28 cellular contexts compared by ENCODE assay signal in the genomic region with DNA sequence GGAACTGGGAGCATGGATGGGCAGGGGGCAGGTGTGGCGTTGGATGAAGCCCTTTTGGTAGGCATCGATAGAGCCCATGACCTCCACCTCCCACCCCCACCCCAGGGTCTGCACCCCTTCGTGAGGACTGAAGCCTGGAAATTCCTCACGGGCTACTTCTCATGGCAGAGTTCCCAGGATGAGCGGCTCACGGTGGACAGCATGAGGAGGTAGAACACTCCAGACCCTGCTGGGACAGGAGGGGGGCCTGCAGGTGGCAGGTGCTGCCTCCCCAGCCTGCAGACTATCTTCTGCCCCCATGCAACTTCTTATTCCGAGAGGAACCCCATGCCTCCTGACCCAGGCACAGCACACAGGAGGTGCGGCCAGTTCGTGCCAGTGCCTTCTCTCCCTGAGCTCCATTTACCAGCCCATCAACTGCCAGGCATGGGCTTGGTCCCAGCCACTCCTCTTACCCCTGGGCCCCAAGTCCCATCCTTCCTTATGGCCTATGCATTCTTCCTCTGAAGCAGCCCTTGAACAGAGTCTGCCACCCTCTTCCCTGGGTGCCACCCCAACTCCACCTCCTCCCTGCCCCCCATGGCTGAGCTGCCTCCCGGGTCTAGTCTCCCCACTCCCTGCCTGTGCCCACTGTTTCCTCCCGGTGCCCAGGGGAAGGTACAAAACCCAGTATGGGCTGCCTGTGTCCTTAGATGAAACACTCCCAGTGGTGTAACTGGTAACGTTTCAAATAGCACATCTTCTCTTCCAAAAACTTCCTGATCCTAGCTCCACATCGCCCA. TPM values are rescaled to one million over a fixed set of nuclear protein-coding genes. Genes with fewer than 3 reads are reported as not detected.
"Had no signal": no experiment of that assay in that cellular context is flagged by ENCODE, and none has a peak within 500 bp of the region (broad histone marks: within the 10 kb centered on the region; RNA-seq: fewer than 3 reads in every experiment).

No MANE protein-coding gene starts in this region.

- H3K36me3 Mint-ChIP-seq: memory B cell; natural killer cell treated with Interleukin-12 subunit alpha and Interleukin-12 subunit beta and Interleukin-15 and Interleukin-18, amount 100 ng/mL, for 72 hours; neural progenitor cell; stimulated activated naive B cell treated with anti-CD40 and anti-IgM and Interleukin-4, amounts not matched to agents 10 μg/mL and 1 μg/mL and 100 μg/mL, for 72 hours had no signal

- H3K4me1 Mint-ChIP-seq: memory B cell; stimulated activated naive CD8-positive, alpha-beta T cell treated with anti-CD3 and anti-CD28 coated beads, Interleukin-15, amount 100 ng/mL, for 72 hours had no signal

- H3K27ac Mint-ChIP-seq: memory B cell; natural killer cell treated with Interleukin-12 subunit alpha and Interleukin-12 subunit beta and Interleukin-15 and Interleukin-18, amount 100 ng/mL, for 72 hours; neural progenitor cell; stimulated activated naive B cell treated with anti-CD40 and anti-IgM and Interleukin-4, amounts not matched to agents 10 μg/mL and 1 μg/mL and 100 μg/mL, for 72 hours; stimulated activated naive CD8-positive, alpha-beta T cell treated with anti-CD3 and anti-CD28 coated beads, Interleukin-15, amount 100 ng/mL, for 72 hours had no signal

- H3K9me3 ChIP-seq: colonic mucosa, heart left ventricle, left ventricle myocardium inferior, lower lobe of right lung, psoas muscle, right lobe of liver, spleen, testis, transverse colon had no signal

- H3K9me3 Mint-ChIP-seq: memory B cell; natural killer cell treated with Interleukin-12 subunit alpha and Interleukin-12 subunit beta and Interleukin-15 and Interleukin-18, amount 100 ng/mL, for 72 hours; stimulated activated naive B cell treated with anti-CD40 and anti-IgM and Interleukin-4, amounts not matched to agents 10 μg/mL and 1 μg/mL and 100 μg/mL, for 72 hours; stimulated activated naive CD8-positive, alpha-beta T cell treated with anti-CD3 and anti-CD28 coated beads, Interleukin-15, amount 100 ng/mL, for 72 hours had no signal

- H3K4me3 Mint-ChIP-seq: memory B cell; natural killer cell treated with Interleukin-12 subunit alpha and Interleukin-12 subunit beta and Interleukin-15 and Interleukin-18, amount 100 ng/mL, for 72 hours; neural progenitor cell; stimulated activated naive B cell treated with anti-CD40 and anti-IgM and Interleukin-4, amounts not matched to agents 10 μg/mL and 1 μg/mL and 100 μg/mL, for 72 hours; stimulated activated naive CD8-positive, alpha-beta T cell treated with anti-CD3 and anti-CD28 coated beads, Interleukin-15, amount 100 ng/mL, for 72 hours had no signal

- H3K36me3 ChIP-seq: colonic mucosa, heart left ventricle, left ventricle myocardium inferior, lower lobe of right lung, neural progenitor cell, right lobe of liver, spleen, transverse colon had no signal

- H3K27me3 Mint-ChIP-seq: stimulated activated naive CD8-positive, alpha-beta T cell treated with anti-CD3 and anti-CD28 coated beads, Interleukin-15, amount 100 ng/mL, for 72 hours had no signal

- H3K4me1 ChIP-seq: colonic mucosa, heart left ventricle, left ventricle myocardium inferior, lower lobe of right lung, neural progenitor cell, parathyroid adenoma, psoas muscle, right lobe of liver, spleen, testis, transverse colon had no signal

- DNase-seq: colonic mucosa; effector CD4-positive, alpha-beta T cell; foreskin melanocyte; heart left ventricle; hippocampal formation; left ventricle myocardium inferior; lower lobe of right lung; midbrain; occipital lobe; psoas muscle; retina; spleen; stimulated activated CD4-positive, alpha-beta T cell treated with anti-CD3 and anti-CD28 coated beads, Interleukin-15, amount 100 ng/mL, for 24 hours; stimulated activated CD4-positive, alpha-beta T cell treated with anti-CD3 and anti-CD28 coated beads, Interleukin-2, amount 100 ng/mL, for 24 hours; stimulated activated CD4-positive, alpha-beta T cell treated with anti-CD3 and anti-CD28 coated beads, Interleukin-4, amount 100 ng/mL, for 4 hours; stimulated activated naive B cell treated with anti-CD40 and anti-IgM and Interleukin-4, amounts not matched to agents 10 μg/mL and 1 μg/mL and 100 μg/mL, for 72 hours; stimulated activated naive CD8-positive, alpha-beta T cell treated with anti-CD3 and anti-CD28 coated beads, Interleukin-15, amount 100 ng/mL, for 72 hours; testis; transverse colon had no signal

- H3K4me3 ChIP-seq: colonic mucosa, heart left ventricle, left ventricle myocardium inferior, lower lobe of right lung, neural progenitor cell, psoas muscle, right lobe of liver, spleen, testis, transverse colon had no signal

- H3K27me3 ChIP-seq: colonic mucosa, neural progenitor cell, right lobe of liver, testis had no signal

- ATAC-seq: heart left ventricle; lower lobe of right lung; psoas muscle; right lobe of liver; stimulated activated naive B cell treated with anti-CD40 and anti-IgM and Interleukin-4, amounts not matched to agents 10 μg/mL and 1 μg/mL and 100 μg/mL, for 72 hours; stimulated activated naive CD8-positive, alpha-beta T cell treated with anti-CD3 and anti-CD28 coated beads, Interleukin-15, amount 100 ng/mL, for 72 hours had no signal

- H3K27ac ChIP-seq: colonic mucosa, heart left ventricle, left ventricle myocardium inferior, lower lobe of right lung, neural progenitor cell, parathyroid adenoma, psoas muscle, right lobe of liver, spleen, testis, transverse colon had no signal

RNA-seq across cellular contexts. Expression of a gene that starts 8.4 kb away (rescaled TPM):
- total RNA-seq: cerebellum; colonic mucosa; dermis microvascular lymphatic vessel endothelial cell; heart left ventricle; left ventricle myocardium inferior; lower lobe of right lung; natural killer cell treated with Interleukin-12 subunit alpha and Interleukin-12 subunit beta and Interleukin-15 and Interleukin-18, amount 100 ng/mL, for 72 hours; occipital lobe; psoas muscle; right lobe of liver; skeletal muscle tissue; spleen; subcutaneous adipose tissue; transverse colon had no signal
